Comparison of ENCODE assay signal across 9 cellular contexts in genomic region chr20:44969320-44969879, GRCh38. TPM values are rescaled to one million over a fixed set of nuclear protein-coding genes. Genes with fewer than 3 reads are reported as not detected.
DNase-seq lines count a peak whose midpoint lies in the region; ATAC-seq and TF ChIP-seq lines count a peak whose summit lies in the region.
"Had no signal": no experiment of that assay in that cellular context is flagged by ENCODE, and none has a peak within 500 bp of the region (broad histone marks: within the 10 kb centered on the region; RNA-seq: fewer than 3 reads in every experiment).

No MANE protein-coding gene starts in this region.

- CTCF ChIA-PET in PC-3 (lab: Charles Lee) (no interaction called here), Caco-2 (lab: Charles Lee) (no interaction called here)

- H3F3A ChIP-seq in PC-3 (ENCODE audit: low read length, unreplicated experiment): peaks cover 13% of the 10 kb centered on the region

- peak overlapping the region; percentile 98 for H3K4me3 Mint-ChIP-seq in activated naive CD8-positive, alpha-beta T cell treated with anti-CD3 and anti-CD28 coated beads for 36 hours
- H3K4me3 Mint-ChIP-seq in Caco-2 (ENCODE audit: unreplicated experiment): no peak overlapping the region

- H3K79me2 ChIP-seq in PC-3 (ENCODE audit: low read length): peaks cover 58% of the 10 kb centered on the region

- H3K27ac Mint-ChIP-seq in activated naive CD8-positive, alpha-beta T cell treated with anti-CD3 and anti-CD28 coated beads for 36 hours: peak overlapping the region; percentile 97
- H3K27ac Mint-ChIP-seq in Caco-2 (ENCODE audit: unreplicated experiment): no peak overlapping the region

- H3K9me3 Mint-ChIP-seq in activated naive CD8-positive, alpha-beta T cell treated with anti-CD3 and anti-CD28 coated beads for 36 hours: no peaks in the 10 kb centered on the region
- no peaks in the 10 kb centered on the region for H3K9me3 Mint-ChIP-seq in Caco-2 (ENCODE audit: unreplicated experiment)

- H3K9me3 ChIP-seq in PC-3 (ENCODE audit: low read length): no peaks in the 10 kb centered on the region
- no peaks in the 10 kb centered on the region for H3K9me3 ChIP-seq in skeletal muscle satellite cell (replicated peaks; ENCODE audit: low read length)
- no peaks in the 10 kb centered on the region for H3K9me3 ChIP-seq in Caco-2

- H3K27me3 ChIP-seq in PC-3 (ENCODE audit: low read length) (no peaks in the 10 kb centered on the region), skeletal muscle satellite cell (ENCODE audit: control insufficient read depth, insufficient read depth, low read length) (no peaks in the 10 kb centered on the region), Caco-2 (replicated peaks; ENCODE audit: control insufficient read depth, insufficient read depth, low read length) (no peaks in the 10 kb centered on the region)

- H2AFZ ChIP-seq in PC-3 (ENCODE audit: low read length): no peak overlapping the region

- peaks cover 50% of the 10 kb centered on the region for H3K36me3 Mint-ChIP-seq in activated naive CD8-positive, alpha-beta T cell treated with anti-CD3 and anti-CD28 coated beads for 36 hours
- H3K36me3 Mint-ChIP-seq in Caco-2 (ENCODE audit: insufficient read depth, unreplicated experiment): peaks cover 29% of the 10 kb centered on the region

- POLR2A ChIA-PET in PC-3 (lab: Charles Lee; ENCODE audit: unreplicated experiment) (no interaction called here), Caco-2 (lab: Charles Lee) (no interaction called here)

- intact Hi-C loops in PC-3 (cut with micrococcal nuclease): no loop called here
- intact Hi-C loops in Caco-2 (cut with micrococcal nuclease; ENCODE audit: unreplicated experiment): no loop called here

- H3K9ac ChIP-seq in PC-3 (ENCODE audit: low read length) (no peak overlapping the region), skeletal muscle satellite cell (ENCODE audit: low read depth, low read length) (no peak overlapping the region)

- no peak overlapping the region for H3K27ac ChIP-seq in PC-3 (ENCODE audit: low read length)

- H3K4me3 ChIP-seq in GM12865 (ENCODE audit: low read depth, low read length) (peak overlapping the region; percentile 93), PC-3 (ENCODE audit: low read length) (no peak overlapping the region), skeletal muscle satellite cell (ENCODE audit: low read length) (no peak overlapping the region), Caco-2 (ENCODE audit: low read depth, low read length) (no peak overlapping the region)

- H3K27me3 Mint-ChIP-seq in activated naive CD8-positive, alpha-beta T cell treated with anti-CD3 and anti-CD28 coated beads for 36 hours: peaks cover 4% of the 10 kb centered on the region
- no peaks in the 10 kb centered on the region for H3K27me3 Mint-ChIP-seq in Caco-2 (ENCODE audit: insufficient read depth, unreplicated experiment)

- peaks cover 50% of the 10 kb centered on the region for H3K4me1 Mint-ChIP-seq in activated naive CD8-positive, alpha-beta T cell treated with anti-CD3 and anti-CD28 coated beads for 36 hours
- peaks cover 25% of the 10 kb centered on the region for H3K4me1 Mint-ChIP-seq in Caco-2 (ENCODE audit: low read depth, unreplicated experiment)

- H3K36me3 ChIP-seq in PC-3 (ENCODE audit: low read depth, low read length) (peaks cover 8% of the 10 kb centered on the region; the same call in 1 of the 2 replicates), skeletal muscle satellite cell (ENCODE audit: insufficient read depth, low read length) (peaks cover 14% of the 10 kb centered on the region), Caco-2 (ENCODE audit: control insufficient read depth, insufficient read depth, low read length) (peaks cover 1% of the 10 kb centered on the region; the same call in 1 of the 2 replicates)

- H4K20me1 ChIP-seq in PC-3 (ENCODE audit: low read length): 0 out of 2 replicates have a peak, but pooled peaks cover 4% of the 10 kb centered on the region

- no peaks in the 10 kb centered on the region for H3K9me2 ChIP-seq in PC-3 (replicated peaks; ENCODE audit: low read length)

- TF ChIP-seq CTCF in GM12865 (IDR thresholded peaks at IDR 0.05; ENCODE audit: insufficient read depth, low read depth, low read length, missing control alignments) (no peak), PC-3 (conservative IDR thresholded peaks at IDR 0.05; ENCODE audit: low read depth, low read length) (no peak), Caco-2 (IDR thresholded peaks at IDR 0.05; ENCODE audit: insufficient read depth in 1 of 2, low read depth in 1 of 2, low read length in 1 of 2, severe bottlenecking in 1 of 2, unreplicated experiment in 1 of 2) (no peak)

- ATAC-seq in PC-3: no peak
- ATAC-seq in HG02571 (IDR thresholded peaks at IDR 0.05; ENCODE audit: unreplicated experiment): no peak

- H3K4me1 ChIP-seq in PC-3 (ENCODE audit: insufficient read depth, low read length) (peaks cover 43% of the 10 kb centered on the region), skeletal muscle satellite cell (ENCODE audit: control insufficient read depth, insufficient read depth, low read length) (peaks cover 49% of the 10 kb centered on the region), Caco-2 (peaks cover 28% of the 10 kb centered on the region)

- peak; percentile 60 for DNase-seq in GM12865 (ENCODE audit: low read depth)
- DNase-seq in PC-3: no peak
- DNase-seq in activated naive CD8-positive, alpha-beta T cell treated with anti-CD3 and anti-CD28 coated beads for 36 hours: no peak
- DNase-seq in superior temporal gyrus (ENCODE audit: extremely low spot score): no peak
- DNase-seq in Caco-2: no peak
- DNase-seq: DMS153, NCI-H1092 had no signal

- peak overlapping the region; percentile 20 for H3K4me2 ChIP-seq in PC-3 (ENCODE audit: low read length)
- peak overlapping the region; percentile 41 for H3K4me2 ChIP-seq in skeletal muscle satellite cell (ENCODE audit: low read length)

- no TSS peak for BruUV-seq in PC-3 (replicated peaks; lab: Mats Ljungman, UMichigan)
- BruUV-seq in Caco-2 (replicated peaks; lab: Mats Ljungman, UMichigan): no TSS peak

RNA-seq across cellular contexts. Expression of gene STK4, which starts 3.1 kb away (rescaled TPM):
- total RNA-seq in PC-3 (2014; rRNA removed): 18.6 and 20.6 TPM in 2 replicates
- total RNA-seq in activated naive CD8-positive, alpha-beta T cell treated with anti-CD3 and anti-CD28 coated beads for 36 hours: 100 to 1,000 TPM; 180 to 198 TPM
- 24.9 and 31.7 TPM in 2 replicates for total RNA-seq in skeletal muscle satellite cell (2012; rRNA removed)
- total RNA-seq in Caco-2 (2022): 68.3 and 74.7 TPM in 2 replicates

RNA-seq across cellular contexts. Expression of gene TOMM34, which starts 9.2 kb away (rescaled TPM):
- total RNA-seq in PC-3 (2014; rRNA removed) (103 and 120 TPM in 2 replicates), Caco-2 (2022) (131 and 139 TPM in 2 replicates)
- total RNA-seq in activated naive CD8-positive, alpha-beta T cell treated with anti-CD3 and anti-CD28 coated beads for 36 hours: 10 to 100 TPM; 72.9 to 75.1 TPM
- total RNA-seq in skeletal muscle satellite cell (2012; rRNA removed): 51.5 and 52.0 TPM in 2 replicates

RNA-seq across cellular contexts. Expression of gene PABPC1L, which starts 59.5 kb away (rescaled TPM):
- 32.0 and 40.7 TPM in 2 replicates for total RNA-seq in PC-3 (2014; rRNA removed)
- total RNA-seq in activated naive CD8-positive, alpha-beta T cell treated with anti-CD3 and anti-CD28 coated beads for 36 hours: 10 to 100 TPM; 75.3 to 79.3 TPM
- total RNA-seq in skeletal muscle satellite cell (2012; rRNA removed): 17.0 and 17.7 TPM in 2 replicates
- 242 and 255 TPM in 2 replicates for total RNA-seq in Caco-2 (2022)
